ENCODE assay signal across 14 cellular contexts in the genomic region with DNA sequence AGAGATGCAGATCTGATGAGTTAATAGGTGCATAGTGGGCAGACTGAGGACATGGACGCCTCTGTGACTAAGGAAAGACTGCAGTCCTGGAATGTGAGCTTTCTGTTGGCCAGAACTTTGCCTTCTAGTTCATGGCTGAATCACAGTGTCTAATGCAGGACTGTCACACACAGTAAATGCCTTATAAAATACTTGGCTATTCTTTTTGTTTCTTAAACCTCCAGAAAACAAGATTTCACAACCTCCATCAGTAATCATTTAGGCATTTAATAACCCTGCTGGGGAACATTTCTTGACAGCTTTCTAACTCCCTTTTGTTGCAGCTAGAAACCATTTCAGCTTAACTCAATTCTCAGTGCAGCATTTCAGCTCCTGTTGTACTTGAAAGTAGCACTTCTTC.
DNase-seq lines count a peak whose midpoint lies in the region; ATAC-seq and TF ChIP-seq lines count a peak whose summit lies in the region.
"Had no signal": no experiment of that assay in that cellular context is flagged by ENCODE, and none has a peak within 500 bp of the region (broad histone marks: within the 10 kb centered on the region; RNA-seq: fewer than 3 reads in every experiment).

No MANE protein-coding gene starts in this region.

- H3K9me3 Mint-ChIP-seq in activated naive CD4-positive, alpha-beta T cell treated with anti-CD3 and anti-CD28 coated beads, Interleukin-2, amount 10 ng/mL, durations not matched to agents 7 days and 5 days: no peaks in the 10 kb centered on the region
- H3K9me3 Mint-ChIP-seq: activated CD4-positive, alpha-beta T cell treated with anti-CD3 and anti-CD28 coated beads, Interleukin-2, amount 10 ng/mL, durations not matched to agents 24 days and 14 days had no signal

- H3K27me3 Mint-ChIP-seq in activated naive CD4-positive, alpha-beta T cell treated with anti-CD3 and anti-CD28 coated beads, Interleukin-2, amount 10 ng/mL, durations not matched to agents 7 days and 5 days: no peaks in the 10 kb centered on the region
- H3K27me3 Mint-ChIP-seq: activated CD4-positive, alpha-beta T cell treated with anti-CD3 and anti-CD28 coated beads, Interleukin-2, amount 10 ng/mL, durations not matched to agents 24 days and 14 days had no signal

- DNase-seq in HCEC 1CT (peak; percentile 78), astrocyte of the spinal cord (ENCODE audit: low read depth, low spot score) (peak; percentile 31), left ventricle myocardium superior (no peak), stromal cell of bone marrow (ENCODE audit: low read depth) (peak; percentile 55), ACHN (no peak)
- DNase-seq in activated naive CD4-positive, alpha-beta T cell treated with anti-CD3 and anti-CD28 coated beads, Interleukin-2, amount 10 ng/mL, durations not matched to agents 7 days and 5 days: no peak
- DNase-seq: activated CD4-positive, alpha-beta T cell treated with anti-CD3 and anti-CD28 coated beads, Interleukin-2, amount 10 ng/mL, durations not matched to agents 24 days and 14 days; naive B cell had no signal

- no peak for TF ChIP-seq CTCF in astrocyte of the spinal cord (IDR thresholded peaks at IDR 0.05; ENCODE audit: low read depth, low read length)

- no peak overlapping the region for H3K27ac Mint-ChIP-seq in activated naive CD4-positive, alpha-beta T cell treated with anti-CD3 and anti-CD28 coated beads, Interleukin-2, amount 10 ng/mL, durations not matched to agents 7 days and 5 days
- H3K27ac Mint-ChIP-seq: activated CD4-positive, alpha-beta T cell treated with anti-CD3 and anti-CD28 coated beads, Interleukin-2, amount 10 ng/mL, durations not matched to agents 24 days and 14 days had no signal

- no peak overlapping the region for H3K4me3 Mint-ChIP-seq in activated naive CD4-positive, alpha-beta T cell treated with anti-CD3 and anti-CD28 coated beads, Interleukin-2, amount 10 ng/mL, durations not matched to agents 7 days and 5 days
- H3K4me3 Mint-ChIP-seq: activated CD4-positive, alpha-beta T cell treated with anti-CD3 and anti-CD28 coated beads, Interleukin-2, amount 10 ng/mL, durations not matched to agents 24 days and 14 days; naive B cell had no signal

- in situ Hi-C loops in astrocyte of the spinal cord (cut with HindIII; ENCODE audit: low sequenced_read_pairs): no loop called here
- in situ Hi-C loops in ACHN (cut with HindIII; ENCODE audit: low pct_ligation_motif_present, low pct_unique_long_range_greater_than_20kb, low sequenced_read_pairs): no loop called here

- ATAC-seq in left ventricle myocardium superior (peak; percentile 79), esophagus mucosa (no peak)
- ATAC-seq: GM12878, Panc1 had no signal

- H3K36me3 Mint-ChIP-seq in activated naive CD4-positive, alpha-beta T cell treated with anti-CD3 and anti-CD28 coated beads, Interleukin-2, amount 10 ng/mL, durations not matched to agents 7 days and 5 days: no peaks in the 10 kb centered on the region
- H3K36me3 Mint-ChIP-seq: naive B cell had no signal

- CTCF ChIA-PET in activated naive CD4-positive, alpha-beta T cell treated with anti-CD3 and anti-CD28 coated beads, Interleukin-2, amount 10 ng/mL, durations not matched to agents 7 days and 5 days (lab: Charles Lee): no interaction called here

- no peaks in the 10 kb centered on the region for H3K4me1 Mint-ChIP-seq in activated naive CD4-positive, alpha-beta T cell treated with anti-CD3 and anti-CD28 coated beads, Interleukin-2, amount 10 ng/mL, durations not matched to agents 7 days and 5 days
- H3K4me1 Mint-ChIP-seq: activated CD4-positive, alpha-beta T cell treated with anti-CD3 and anti-CD28 coated beads, Interleukin-2, amount 10 ng/mL, durations not matched to agents 24 days and 14 days; naive B cell had no signal

- no peak overlapping the region for H3K4me3 ChIP-seq in astrocyte of the spinal cord (ENCODE audit: low read depth, low read length)
- H3K4me3 ChIP-seq: esophagus muscularis mucosa, GM12878, skin epidermis, thoracic aorta had no signal

- intact Hi-C loops in left ventricle myocardium superior (cut with micrococcal nuclease): no loop called here

Comparison
In these comparisons a context has a peak if more than half of its experiments do, and no peak if none do; other contexts are left out.
1. DNase-seq: peak in HCEC 1CT (single experiment), astrocyte of the spinal cord (single experiment) and stromal cell of bone marrow (single experiment); none in left ventricle myocardium superior (single experiment), activated naive CD4-positive, alpha-beta T cell treated with anti-CD3 and anti-CD28 coated beads, Interleukin-2, amount 10 ng/mL, durations not matched to agents 7 days and 5 days (single experiment) and ACHN (single experiment).